ENCODE assay signal across 12 cellular contexts in the genomic region with DNA sequence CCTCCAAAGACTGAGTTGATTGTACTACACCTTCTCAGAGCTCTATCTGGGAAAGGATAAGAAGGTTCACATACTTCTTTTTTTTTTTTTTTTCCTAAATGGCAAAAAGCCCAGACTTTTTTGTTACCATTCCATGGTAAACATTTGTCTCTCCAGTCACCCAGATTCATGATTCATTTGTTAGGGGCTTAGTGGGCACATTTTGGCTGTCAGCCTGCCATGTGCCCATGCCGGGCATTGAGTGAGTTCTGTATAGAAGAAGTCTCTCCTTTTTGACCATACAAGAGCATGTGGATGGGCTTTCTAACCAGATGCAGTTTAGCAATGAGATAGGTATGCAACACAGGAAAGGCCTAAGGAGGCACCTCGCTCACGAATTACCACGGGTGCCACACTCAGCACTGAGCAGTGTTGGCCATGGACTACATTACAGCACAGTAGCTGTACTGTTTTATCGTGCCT.
DNase-seq lines count a peak whose midpoint lies in the region; ATAC-seq and TF ChIP-seq lines count a peak whose summit lies in the region.
"Had no signal": no experiment of that assay in that cellular context is flagged by ENCODE, and none has a peak within 500 bp of the region (broad histone marks: within the 10 kb centered on the region; RNA-seq: fewer than 3 reads in every experiment).

No MANE protein-coding gene starts in this region.

- H3K36me3 Mint-ChIP-seq in Caco-2 (ENCODE audit: insufficient read depth, unreplicated experiment) = no peaks in the 10 kb centered on the region
- H3K36me3 Mint-ChIP-seq: stimulated activated memory B cell treated with anti-CD40 and anti-IgM and Interleukin-4, amounts not matched to agents 10 μg/mL and 1 μg/mL and 100 μg/mL, for 72 hours had no signal

- CTCF ChIA-PET in Caco-2 (lab: Charles Lee) = no interaction called here

- DNase-seq in HK-2 (ENCODE audit: unreplicated experiment) (peak; percentile 3), ascending aorta (ENCODE audit: low spot score in 2 of 2) (peak; percentile 48 to 89), foreskin fibroblast (peak; percentile 76 to 83), thoracic aorta (ENCODE audit: low spot score) (peak; percentile 31), DMS 273 treated with DMSO at 0.1 percent for 48 hours (lab: John Stamatoyannopoulos, UW) (no peak), COLO829 (ENCODE audit: low spot score) (no peak), thyroid gland (no peak), Caco-2 (no peak)
- DNase-seq: cerebellar nuclear complex, hippocampal formation, T-helper 9 cell had no signal

- H3K9me3 ChIP-seq in ascending aorta = no peaks in the 10 kb centered on the region
- H3K9me3 ChIP-seq in thoracic aorta = no peaks in the 10 kb centered on the region
- no peaks in the 10 kb centered on the region for H3K9me3 ChIP-seq in thyroid gland
- H3K9me3 ChIP-seq in Caco-2 = no peaks in the 10 kb centered on the region

- H3K27me3 ChIP-seq in ascending aorta (no peaks in the 10 kb centered on the region), thoracic aorta (replicated peaks; ENCODE audit: insufficient read depth) (no peaks in the 10 kb centered on the region), thyroid gland (no peaks in the 10 kb centered on the region), Caco-2 (replicated peaks; ENCODE audit: control insufficient read depth, insufficient read depth, low read length) (no peaks in the 10 kb centered on the region)

- no peak overlapping the region for H3K4me3 Mint-ChIP-seq in Caco-2 (ENCODE audit: unreplicated experiment)
- H3K4me3 Mint-ChIP-seq: stimulated activated memory B cell treated with anti-CD40 and anti-IgM and Interleukin-4, amounts not matched to agents 10 μg/mL and 1 μg/mL and 100 μg/mL, for 72 hours had no signal

- peak; percentile 95 for ATAC-seq in thoracic aorta (ENCODE audit: insufficient number of reproducible peaks, low FRiP score, low read depth)
- ATAC-seq: stimulated activated memory B cell treated with anti-CD40 and anti-IgM and Interleukin-4, amounts not matched to agents 10 μg/mL and 1 μg/mL and 100 μg/mL, for 72 hours had no signal

- H3K27ac Mint-ChIP-seq in Caco-2 (ENCODE audit: unreplicated experiment) = no peak overlapping the region
- H3K27ac Mint-ChIP-seq: stimulated activated memory B cell treated with anti-CD40 and anti-IgM and Interleukin-4, amounts not matched to agents 10 μg/mL and 1 μg/mL and 100 μg/mL, for 72 hours had no signal

- no peak overlapping the region for H3K4me3 ChIP-seq in ascending aorta
- H3K4me3 ChIP-seq in foreskin fibroblast (ENCODE audit: low read depth in 1 of 2, low read length in 2 of 2) = no peak overlapping the region
- no peak overlapping the region for H3K4me3 ChIP-seq in thoracic aorta
- no peak overlapping the region for H3K4me3 ChIP-seq in thyroid gland (replicated peaks in 1 of 3)
- H3K4me3 ChIP-seq in Caco-2 (ENCODE audit: low read depth, low read length) = no peak overlapping the region

- H3K4me1 Mint-ChIP-seq in Caco-2 (ENCODE audit: low read depth, unreplicated experiment) = no peaks in the 10 kb centered on the region
- H3K4me1 Mint-ChIP-seq: stimulated activated memory B cell treated with anti-CD40 and anti-IgM and Interleukin-4, amounts not matched to agents 10 μg/mL and 1 μg/mL and 100 μg/mL, for 72 hours had no signal

- no peak for TF ChIP-seq POLR2A in thyroid gland (IDR thresholded peaks at IDR 0.05)

- POLR2A ChIA-PET in Caco-2 (lab: Charles Lee) = no interaction called here

- H3K4me1 ChIP-seq in ascending aorta (peaks cover 0 to 11% of the 10 kb centered on the region in 2 donors), thoracic aorta (ENCODE audit: control insufficient read depth in 1 of 2, low read depth in 2 of 2) (peaks cover 12 to 22% of the 10 kb centered on the region in 2 donors), thyroid gland (peaks cover 0 to 4% of the 10 kb centered on the region in 2 donors), Caco-2 (no peaks in the 10 kb centered on the region)

- WGBS in thyroid gland, 2 donors = 85 to 89% methylated on average over 5 of the region's 5 CpGs

- H3K27ac ChIP-seq in ascending aorta (peak overlapping the region; percentile 60 to 81), thoracic aorta (peak overlapping the region; percentile 64 to 76), thyroid gland (no peak overlapping the region)

- intact Hi-C loops in ascending aorta (cut with DNase I) = loop anchor here (5.0 kb wide), 2 partner anchors 170 to 520 kb away; no protein-coding TSS in a partner anchor
- intact Hi-C loops in thyroid gland (cut with DNase I) = no loop called here
- intact Hi-C loops in Caco-2 (cut with micrococcal nuclease; ENCODE audit: unreplicated experiment) = no loop called here

- H3K36me3 ChIP-seq in ascending aorta = no peaks in the 10 kb centered on the region
- no peaks in the 10 kb centered on the region for H3K36me3 ChIP-seq in thoracic aorta
- H3K36me3 ChIP-seq in thyroid gland = no peaks in the 10 kb centered on the region
- H3K36me3 ChIP-seq in Caco-2 (ENCODE audit: control insufficient read depth, insufficient read depth, low read length) = no peaks in the 10 kb centered on the region

- TF ChIP-seq CTCF in ascending aorta (IDR thresholded peaks at IDR 0.05) = no peak
- no peak for TF ChIP-seq CTCF in foreskin fibroblast (IDR thresholded peaks at IDR 0.05; ENCODE audit: low read depth, low read length)
- TF ChIP-seq CTCF in thoracic aorta (IDR thresholded peaks at IDR 0.05) = no peak
- TF ChIP-seq CTCF in thyroid gland (IDR thresholded peaks at IDR 0.05) = no peak
- TF ChIP-seq CTCF in Caco-2 (IDR thresholded peaks at IDR 0.05; ENCODE audit: insufficient read depth in 1 of 2, low read depth in 1 of 2, low read length in 1 of 2, severe bottlenecking in 1 of 2, unreplicated experiment in 1 of 2) = no peak

- no peaks in the 10 kb centered on the region for H3K27me3 Mint-ChIP-seq in Caco-2 (ENCODE audit: insufficient read depth, unreplicated experiment)
- H3K27me3 Mint-ChIP-seq: stimulated activated memory B cell treated with anti-CD40 and anti-IgM and Interleukin-4, amounts not matched to agents 10 μg/mL and 1 μg/mL and 100 μg/mL, for 72 hours had no signal

- no TSS peak for BruUV-seq in Caco-2 (replicated peaks; lab: Mats Ljungman, UMichigan)

- no peaks in the 10 kb centered on the region for H3K9me3 Mint-ChIP-seq in Caco-2 (ENCODE audit: unreplicated experiment)
- H3K9me3 Mint-ChIP-seq: stimulated activated memory B cell treated with anti-CD40 and anti-IgM and Interleukin-4, amounts not matched to agents 10 μg/mL and 1 μg/mL and 100 μg/mL, for 72 hours had no signal

Comparison
In these comparisons a context has a peak if more than half of its experiments do, and no peak if none do; other contexts are left out.
1. DNase-seq: peak in HK-2 (single experiment), ascending aorta (2 of 2), foreskin fibroblast (2 of 2) and thoracic aorta (single experiment); none in DMS 273 treated with DMSO at 0.1 percent for 48 hours (single experiment), COLO829 (single experiment), thyroid gland (0 of 2) and Caco-2 (0 of 2).
2. H3K27ac ChIP-seq: peak in ascending aorta (2 of 2) and thoracic aorta (2 of 2); none in thyroid gland (0 of 3).